ENCODE assay signal across 18 cellular contexts in the genomic region with DNA sequence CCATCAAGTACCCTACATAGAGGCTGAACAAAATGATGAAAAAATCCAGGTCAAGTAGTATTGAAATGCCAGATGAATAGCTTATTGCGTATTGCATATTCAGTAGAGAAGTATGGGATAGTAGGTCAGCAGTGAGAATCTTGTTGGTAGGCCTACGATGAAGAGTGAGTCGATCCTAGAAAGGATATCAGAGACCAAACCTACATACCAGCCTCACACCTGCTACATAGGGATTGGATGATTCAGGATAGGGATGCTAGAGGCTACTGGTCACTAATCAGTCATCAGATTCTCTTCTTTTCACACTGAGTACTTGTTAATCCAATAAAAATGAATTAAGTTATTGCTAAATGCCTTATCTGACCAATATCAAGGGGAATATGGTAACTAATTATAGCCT.
DNase-seq lines count a peak whose midpoint lies in the region; ATAC-seq, FAIRE-seq and TF ChIP-seq lines count a peak whose summit lies in the region.
"Had no signal": no experiment of that assay in that cellular context is flagged by ENCODE, and none has a peak within 500 bp of the region (broad histone marks: within the 10 kb centered on the region; RNA-seq: fewer than 3 reads in every experiment).

No MANE protein-coding gene starts in this region.

- TF ChIP-seq EP300 in H1 (IDR thresholded peaks at IDR 0.05; ENCODE audit: borderline replicate concordance in 1 of 2, low read depth in 2 of 2, low read length in 2 of 2), result no peak

- H2BK5ac ChIP-seq in H1 (ENCODE audit: low read depth, low read length), result no peak overlapping the region
- no peak overlapping the region for H2BK5ac ChIP-seq in trophoblast cell (ENCODE audit: low read depth, low read length, poor library complexity)

- ATAC-seq in GM19035 (IDR thresholded peaks at IDR 0.05; ENCODE audit: unreplicated experiment), result no peak

- H2BK20ac ChIP-seq in H1 (ENCODE audit: low read length), result no peak overlapping the region

- H3K4ac ChIP-seq in H1 (replicated peaks; ENCODE audit: insufficient read length, low read depth, low read length) (no peak overlapping the region), trophoblast cell (ENCODE audit: low read depth, low read length) (no peak overlapping the region)

- H3K18ac ChIP-seq in H1 (ENCODE audit: extremely low read depth, low read length) (no peak overlapping the region), trophoblast cell (ENCODE audit: low read length) (no peak overlapping the region)

- TF ChIP-seq CTCF in H1 (IDR thresholded peaks at IDR 0.05; ENCODE audit: control extremely low read depth in 1 of 3, insufficient read depth in 1 of 3, low read depth in 1 of 3, low read length in 3 of 3), result no peak

- no peak overlapping the region for H3K4me3 ChIP-seq in H1 (ENCODE audit: extremely low read depth in 1 of 4, insufficient read depth in 2 of 4, low read depth in 3 of 4, low read length in 4 of 4)
- H3K4me3 ChIP-seq in trophoblast cell (ENCODE audit: low read depth, low read length), result no peak overlapping the region
- H3K4me3 ChIP-seq: HAP-1 had no signal

- no peak overlapping the region for H2BK15ac ChIP-seq in H1 (ENCODE audit: low read length)

- H3K9ac ChIP-seq in H1 (replicated peaks in 1 of 4; ENCODE audit: extremely low read depth in 1 of 4, low read depth in 3 of 4, low read length in 3 of 4), result no peak overlapping the region
- H3K9ac ChIP-seq in trophoblast cell (ENCODE audit: low read length), result no peak overlapping the region

- H4K8ac ChIP-seq in H1 (ENCODE audit: extremely low read depth, insufficient read depth, low read length) (no peak overlapping the region), trophoblast cell (ENCODE audit: low read depth, low read length) (no peak overlapping the region)

- H2BK120ac ChIP-seq in H1 (replicated peaks; ENCODE audit: low read depth, low read length), result no peak overlapping the region
- H2BK120ac ChIP-seq in trophoblast cell (ENCODE audit: insufficient read depth, low read length, poor library complexity), result no peak overlapping the region

- no peak overlapping the region for H2AFZ ChIP-seq in H1 (ENCODE audit: low read length)
- no peak overlapping the region for H2AFZ ChIP-seq in trophoblast cell (ENCODE audit: insufficient read depth, low read length, poor library complexity)

- POLR2A ChIA-PET in H1 (lab: Charles Lee; ENCODE audit: partially characterized antibody), result no interaction called here

- TF ChIP-seq POLR2A in H1 (IDR thresholded peaks at IDR 0.05; ENCODE audit: control extremely low read depth in 1 of 2, low read depth in 2 of 2, low read length in 2 of 2), result no peak

- H3K14ac ChIP-seq in H1 (ENCODE audit: insufficient read length) (no peak overlapping the region), trophoblast cell (ENCODE audit: low read length) (no peak overlapping the region)

- no peaks in the 10 kb centered on the region for H3K23me2 ChIP-seq in H1 (ENCODE audit: low read depth, low read length)

- no peak overlapping the region for H3K4me2 ChIP-seq in H1 (ENCODE audit: insufficient read depth in 1 of 2, low read depth in 2 of 2, low read length in 2 of 2)
- H3K4me2 ChIP-seq in trophoblast cell (ENCODE audit: low read length), result no peak overlapping the region

- H3K79me1 ChIP-seq in H1 (ENCODE audit: low read depth, low read length) (no peaks in the 10 kb centered on the region), trophoblast cell (ENCODE audit: low read length) (no peaks in the 10 kb centered on the region)

- TF ChIP-seq RAD21 in H1 (IDR thresholded peaks at IDR 0.05 in 1 of 2, conservative IDR thresholded peaks at IDR 0.05 in 1 of 2; ENCODE audit: low read depth in 2 of 2, low read length in 2 of 2), result no peak

- CTCF ChIA-PET in H1 (lab: Charles Lee; ENCODE audit: partially characterized antibody), result no interaction called here

- DNase-seq in ELR (ENCODE audit: low read depth), result peak; percentile 42
- peak; percentile 53 for DNase-seq in LHCN-M2 (ENCODE audit: low read depth)
- no peak for DNase-seq in H1 (ENCODE audit: low read depth in 1 of 2, low spot score in 2 of 2)
- no peak for DNase-seq in trophoblast cell
- DNase-seq in activated CD4-positive, alpha-beta T cell treated with anti-CD3 and anti-CD28 coated beads, Interleukin-2, amount 50 U/mL, for 4 hours, result no peak
- no peak for DNase-seq in HuH-7.5 (ENCODE audit: low spot score)
- DNase-seq: ACHN; BE2C; C1 segment of cervical spinal cord; Caco-2; CD4-positive, CD25-positive, alpha-beta regulatory T cell; GDM1; KBM-7 had no signal

- H3K4me1 ChIP-seq in H1 (replicated peaks in 1 of 4; ENCODE audit: control insufficient read depth in 3 of 4, insufficient read depth in 4 of 4, low read length in 3 of 4) (no peaks in the 10 kb centered on the region), trophoblast cell (ENCODE audit: control insufficient read depth in 1 of 2, insufficient read depth in 2 of 2, low read length in 2 of 2) (no peaks in the 10 kb centered on the region)
- H3K4me1 ChIP-seq: BE2C, Caco-2, HAP-1 had no signal

- no peaks in the 10 kb centered on the region for H3K36me3 ChIP-seq in H1 (ENCODE audit: control insufficient read depth in 2 of 4, insufficient read depth in 4 of 4, low read length in 3 of 4)
- H3K36me3 ChIP-seq in trophoblast cell (ENCODE audit: control insufficient read depth in 1 of 2, insufficient read depth in 2 of 2, low read length in 2 of 2), result no peaks in the 10 kb centered on the region
- H3K36me3 ChIP-seq: BE2C, HAP-1 had no signal

- H4K20me1 ChIP-seq in H1 (replicated peaks in 1 of 2; ENCODE audit: control insufficient read depth in 1 of 2, insufficient read depth in 2 of 2, low read length in 2 of 2), result no peaks in the 10 kb centered on the region

- H2BK12ac ChIP-seq in H1 (ENCODE audit: low read depth, low read length) (no peak overlapping the region), trophoblast cell (ENCODE audit: low read length) (no peak overlapping the region)

- H3K27ac ChIP-seq in H1 (ENCODE audit: low read depth, low read length), result no peak overlapping the region
- H3K27ac ChIP-seq in trophoblast cell (ENCODE audit: low read depth, low read length), result no peak overlapping the region

- H2AK5ac ChIP-seq in H1 (ENCODE audit: low read depth, low read length), result no peak overlapping the region
- H2AK5ac ChIP-seq in trophoblast cell (ENCODE audit: low read length), result peak overlapping the region; percentile 37

- WGBS in H1 (ENCODE audit: extremely low coverage in 1 of 2, insufficient coverage in 1 of 2, insufficient read length in 1 of 2, insufficient replicate concordance in 2 of 2, low coverage in 1 of 2, low lambda C conversion rate in 2 of 2, missing lambda C conversion rate in 1 of 2), 2 experiments, result 90% methylated on average over 3 of the region's 3 CpGs; no CpG with 5 or more reads in 1 of the 2 experiments
- no CpG with 5 or more reads among the region's 3 CpGs for WGBS in trophoblast cell (ENCODE audit: extremely low coverage, insufficient coverage, insufficient read length)

- H4K91ac ChIP-seq in H1 (replicated peaks; ENCODE audit: insufficient read length, low read length), result no peak overlapping the region
- H4K91ac ChIP-seq in trophoblast cell (ENCODE audit: low read depth, low read length), result no peak overlapping the region

- FAIRE-seq in H1 (lab: Jason Lieb, UNC), result peak; percentile 36
- FAIRE-seq: A204.1, GM12892, GM18507 had no signal

- H3K79me2 ChIP-seq in H1 (ENCODE audit: control insufficient read depth in 1 of 2, insufficient read depth in 2 of 2, low read length in 2 of 2) (no peaks in the 10 kb centered on the region), trophoblast cell (ENCODE audit: control insufficient read depth, insufficient read depth, low read length, poor library complexity) (no peaks in the 10 kb centered on the region)

- H3K9me3 ChIP-seq in H1 (ENCODE audit: insufficient read depth in 2 of 2, low read depth in 1 of 2, low read length in 1 of 2) (no peaks in the 10 kb centered on the region), trophoblast cell (ENCODE audit: insufficient read depth, low read depth, low read length) (no peaks in the 10 kb centered on the region)
- H3K9me3 ChIP-seq: BE2C, Caco-2, HAP-1 had no signal

- H3K56ac ChIP-seq in H1 (replicated peaks; ENCODE audit: insufficient read length, low read depth, low read length), result no peak overlapping the region

- no peaks in the 10 kb centered on the region for H3K27me3 ChIP-seq in H1 (replicated peaks in 1 of 4; ENCODE audit: control insufficient read depth in 3 of 4, extremely low read depth in 1 of 4, insufficient read depth in 3 of 4, low read length in 3 of 4)
- no peaks in the 10 kb centered on the region for H3K27me3 ChIP-seq in trophoblast cell (ENCODE audit: insufficient read depth, low read length)
- H3K27me3 ChIP-seq: BE2C had no signal

- H4K5ac ChIP-seq in H1 (ENCODE audit: insufficient read length, low read depth, low read length), result no peak overlapping the region

- H3K23ac ChIP-seq in H1 (ENCODE audit: insufficient read length), result no peak overlapping the region
- no peak overlapping the region for H3K23ac ChIP-seq in trophoblast cell (ENCODE audit: low read length)

- H4K12ac ChIP-seq in trophoblast cell (ENCODE audit: low read depth, low read length), result no peak overlapping the region

TF ChIP-seq in H1, 55 proteins besides CTCF, POLR2A, EP300 and RAD21:
- TF ChIP-seq HDAC2 (IDR thresholded peaks at IDR 0.05; ENCODE audit: borderline replicate concordance in 1 of 2, low read depth in 2 of 2, low read length in 2 of 2), result no peak
- TF ChIP-seq SIN3A (conservative IDR thresholded peaks at IDR 0.05 in 1 of 2, IDR thresholded peaks at IDR 0.05 in 1 of 2; ENCODE audit: low read depth in 1 of 2, low read length in 2 of 2), result no peak
- TF ChIP-seq RBBP5 (IDR thresholded peaks at IDR 0.05; ENCODE audit: borderline replicate concordance, low read depth, low read length), result no peak
- TF ChIP-seq CEBPB (IDR thresholded peaks at IDR 0.05; ENCODE audit: low read depth, low read length), result no peak
- no peak for TF ChIP-seq BACH1 (IDR thresholded peaks at IDR 0.05; ENCODE audit: low read length)
TF ChIP-seq in H1: peak in this region for 0.

Comparison
In these comparisons a context has a peak if more than half of its experiments do, and no peak if none do; other contexts are left out.
1. DNase-seq: peak in ELR (single experiment) and LHCN-M2 (single experiment); none in H1 (0 of 2), trophoblast cell (0 of 2), activated CD4-positive, alpha-beta T cell treated with anti-CD3 and anti-CD28 coated beads, Interleukin-2, amount 50 U/mL, for 4 hours (0 of 2) and HuH-7.5 (single experiment).